Comparison of ENCODE assay signal across 9 cellular contexts in the genomic region with DNA sequence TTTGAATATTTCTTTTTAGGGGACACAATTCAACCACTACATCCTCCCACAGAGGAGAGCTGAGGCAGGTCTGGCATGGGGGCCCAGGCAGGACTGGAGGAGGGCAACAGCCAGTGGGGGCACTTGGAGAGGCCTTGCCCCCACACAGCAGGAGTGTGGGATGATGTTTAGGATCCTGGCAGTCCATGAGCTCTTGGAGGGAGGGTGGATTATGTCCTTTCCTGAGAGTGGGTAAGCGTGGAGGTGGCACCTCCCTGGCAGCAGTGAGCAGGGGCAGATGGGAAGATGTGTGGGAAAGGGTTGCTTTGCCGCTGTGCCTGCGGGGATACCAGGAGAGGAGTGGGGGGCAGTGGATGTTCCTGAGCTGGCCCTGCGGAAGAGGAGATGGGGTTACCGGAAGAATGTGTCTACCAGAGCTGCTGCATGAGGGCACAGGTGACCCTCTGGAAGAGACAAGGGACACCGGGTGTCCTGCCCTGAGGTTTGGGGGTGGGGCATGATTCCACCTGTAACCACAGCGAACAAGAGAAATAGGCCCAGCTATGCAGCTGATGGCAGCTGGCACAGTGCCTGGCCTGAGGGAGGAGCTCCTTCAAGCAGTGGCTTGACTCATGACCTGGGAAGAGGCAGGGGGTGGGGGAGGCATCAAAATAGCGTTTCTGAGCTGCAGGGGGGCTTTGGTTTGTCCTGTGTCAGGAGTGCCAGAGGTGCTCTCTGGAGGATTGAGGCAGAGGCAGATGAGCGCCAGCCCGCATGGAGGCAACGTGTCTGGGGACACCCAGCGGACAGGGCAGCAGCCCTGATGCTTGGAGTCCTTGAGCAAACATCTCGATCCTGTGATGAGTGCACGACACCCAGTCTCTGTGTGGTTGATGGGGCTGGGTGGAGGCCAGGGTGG.
DNase-seq lines count a peak whose midpoint lies in the region; ATAC-seq, FAIRE-seq and TF ChIP-seq lines count a peak whose summit lies in the region.
"Had no signal": no experiment of that assay in that cellular context is flagged by ENCODE, and none has a peak within 500 bp of the region (broad histone marks: within the 10 kb centered on the region; RNA-seq: fewer than 3 reads in every experiment).

No MANE protein-coding gene starts in this region.

- no peak for ATAC-seq in Right ventricle myocardium inferior
- peak; percentile 35 for ATAC-seq in PC-3
- no peak for ATAC-seq in naive thymus-derived CD8-positive, alpha-beta T cell
- no peak for ATAC-seq in stimulated activated naive B cell treated with anti-CD40 and anti-IgM and Interleukin-4, amounts not matched to agents 10 μg/mL and 1 μg/mL and 100 μg/mL, for 72 hours (replicated peaks)
- ATAC-seq in GM21423 (IDR thresholded peaks at IDR 0.05; ENCODE audit: unreplicated experiment): no peak

- H3K79me2 ChIP-seq in PC-3 (ENCODE audit: low read length): 0 out of 2 replicates have a peak, but pooled peaks cover 3% of the 10 kb centered on the region

- no TSS peak for BruUV-seq in PC-3 (replicated peaks; lab: Mats Ljungman, UMichigan)

- no peak overlapping the region for H3K27ac ChIP-seq in right atrium auricular region
- H3K27ac ChIP-seq in PC-3 (ENCODE audit: low read length): peak overlapping the region; percentile 99
- H3K27ac ChIP-seq: SK-N-MC had no signal

- TF ChIP-seq CTCF in right atrium auricular region (IDR thresholded peaks at IDR 0.05) (no peak), PC-3 (conservative IDR thresholded peaks at IDR 0.05; ENCODE audit: low read depth, low read length) (no peak), fibroblast of the aortic adventitia (IDR thresholded peaks at IDR 0.05; ENCODE audit: insufficient read depth, low read length) (no peak)

- H3K4me1 Mint-ChIP-seq in naive thymus-derived CD8-positive, alpha-beta T cell: peaks cover 0 to 8% (median 0%) of the 10 kb centered on the region in 4 donors
- H3K4me1 Mint-ChIP-seq in stimulated activated naive B cell treated with anti-CD40 and anti-IgM and Interleukin-4, amounts not matched to agents 10 μg/mL and 1 μg/mL and 100 μg/mL, for 72 hours: no peaks in the 10 kb centered on the region

- no peaks in the 10 kb centered on the region for H4K20me1 ChIP-seq in PC-3 (ENCODE audit: low read length)

- H3K4me1 ChIP-seq in right atrium auricular region: peaks cover 0 to 3% of the 10 kb centered on the region in 2 donors
- peaks cover 75% of the 10 kb centered on the region for H3K4me1 ChIP-seq in PC-3 (ENCODE audit: insufficient read depth, low read length)

- CTCF ChIA-PET in PC-3 (lab: Charles Lee): interaction anchor here (0.6 to 1.1 kb wide), 4 partner anchors 19 to 52 kb away, joined by 3 to 11 read pairs (median 6); no protein-coding TSS in a partner anchor

- H3K27me3 ChIP-seq in right atrium auricular region: no peaks in the 10 kb centered on the region
- no peaks in the 10 kb centered on the region for H3K27me3 ChIP-seq in PC-3 (ENCODE audit: low read length)

- H3K27me3 Mint-ChIP-seq in naive thymus-derived CD8-positive, alpha-beta T cell: peaks cover 0 to 19% (median 9%) of the 10 kb centered on the region in 5 donors
- H3K27me3 Mint-ChIP-seq in stimulated activated naive B cell treated with anti-CD40 and anti-IgM and Interleukin-4, amounts not matched to agents 10 μg/mL and 1 μg/mL and 100 μg/mL, for 72 hours: peaks cover 21 to 38% of the 10 kb centered on the region in 2 donors

- H3K4me2 ChIP-seq in PC-3 (ENCODE audit: low read length): peak overlapping the region; percentile 73

- no peaks in the 10 kb centered on the region for H3K9me2 ChIP-seq in PC-3 (replicated peaks; ENCODE audit: low read length)

- H3K4me3 ChIP-seq in right atrium auricular region: no peak overlapping the region
- H3K4me3 ChIP-seq in PC-3 (ENCODE audit: low read length): peak overlapping the region; percentile 22; the same call in 1 of the 2 replicates
- H3K4me3 ChIP-seq in fibroblast of the aortic adventitia (ENCODE audit: low read depth, low read length): no peak overlapping the region
- H3K4me3 ChIP-seq: SK-N-MC had no signal

- no peaks in the 10 kb centered on the region for H3K36me3 ChIP-seq in right atrium auricular region
- no peaks in the 10 kb centered on the region for H3K36me3 ChIP-seq in PC-3 (ENCODE audit: low read depth, low read length)

- peaks cover 0 to 13% (median 0%) of the 10 kb centered on the region in 9 donors for H3K9me3 Mint-ChIP-seq in naive thymus-derived CD8-positive, alpha-beta T cell
- H3K9me3 Mint-ChIP-seq in stimulated activated naive B cell treated with anti-CD40 and anti-IgM and Interleukin-4, amounts not matched to agents 10 μg/mL and 1 μg/mL and 100 μg/mL, for 72 hours: peaks cover 0 to 7% of the 10 kb centered on the region in 2 donors

- H3K9me3 ChIP-seq in right atrium auricular region (peaks cover 0 to 5% of the 10 kb centered on the region in 2 donors), PC-3 (ENCODE audit: low read length) (no peaks in the 10 kb centered on the region)

- POLR2A ChIA-PET in PC-3 (lab: Charles Lee; ENCODE audit: unreplicated experiment): interaction anchor here (0.6 to 1.6 kb wide), 4 partner anchors 11 to 136 kb away, joined by 6 to 18 read pairs (median 10); no protein-coding TSS in a partner anchor
- POLR2A ChIA-PET in naive thymus-derived CD8-positive, alpha-beta T cell (lab: Charles Lee): interaction anchor here (0.6 kb wide), 1 partner anchor 664 kb away, joined by 3 read pairs; no protein-coding TSS in a partner anchor

- no peak overlapping the region for H3K4me3 Mint-ChIP-seq in naive thymus-derived CD8-positive, alpha-beta T cell
- H3K4me3 Mint-ChIP-seq in stimulated activated naive B cell treated with anti-CD40 and anti-IgM and Interleukin-4, amounts not matched to agents 10 μg/mL and 1 μg/mL and 100 μg/mL, for 72 hours: no peak overlapping the region

- no peak overlapping the region for H2AFZ ChIP-seq in PC-3 (ENCODE audit: low read length)

- intact Hi-C loops in Right ventricle myocardium inferior (cut with DNase I): no loop called here
- intact Hi-C loops in PC-3 (cut with micrococcal nuclease): loop anchor here (2.0 kb wide), 1 partner anchor 137 kb away; no protein-coding TSS in a partner anchor

- peaks cover 25% of the 10 kb centered on the region for H3F3A ChIP-seq in PC-3 (ENCODE audit: low read length, unreplicated experiment)

- H3K36me3 Mint-ChIP-seq in naive thymus-derived CD8-positive, alpha-beta T cell: no peaks in the 10 kb centered on the region
- no peaks in the 10 kb centered on the region for H3K36me3 Mint-ChIP-seq in stimulated activated naive B cell treated with anti-CD40 and anti-IgM and Interleukin-4, amounts not matched to agents 10 μg/mL and 1 μg/mL and 100 μg/mL, for 72 hours

- H3K9ac ChIP-seq in PC-3 (ENCODE audit: low read length): peak overlapping the region; percentile 81

- no peak overlapping the region for H3K27ac Mint-ChIP-seq in naive thymus-derived CD8-positive, alpha-beta T cell
- no peak overlapping the region for H3K27ac Mint-ChIP-seq in stimulated activated naive B cell treated with anti-CD40 and anti-IgM and Interleukin-4, amounts not matched to agents 10 μg/mL and 1 μg/mL and 100 μg/mL, for 72 hours

- DNase-seq in Right ventricle myocardium inferior (ENCODE audit: missing footprints) (peak; percentile 47), right atrium auricular region (ENCODE audit: low spot score) (no peak), PC-3 (peak; percentile 96), fibroblast of the aortic adventitia (ENCODE audit: low read depth) (peak; percentile 33), urothelium cell line (ENCODE audit: low spot score) (peak; percentile 30)
- DNase-seq in naive thymus-derived CD8-positive, alpha-beta T cell: no peak
- DNase-seq in stimulated activated naive B cell treated with anti-CD40 and anti-IgM and Interleukin-4, amounts not matched to agents 10 μg/mL and 1 μg/mL and 100 μg/mL, for 72 hours: no peak

- no peak for FAIRE-seq in urothelium cell line (lab: Jason Lieb, UNC)

Comparison
In these comparisons a context has a peak if more than half of its experiments do, and no peak if none do; other contexts are left out.
1. DNase-seq: peak in Right ventricle myocardium inferior (single experiment), PC-3 (single experiment), fibroblast of the aortic adventitia (single experiment) and urothelium cell line (single experiment); none in right atrium auricular region (single experiment), naive thymus-derived CD8-positive, alpha-beta T cell (0 of 10) and stimulated activated naive B cell treated with anti-CD40 and anti-IgM and Interleukin-4, amounts not matched to agents 10 μg/mL and 1 μg/mL and 100 μg/mL, for 72 hours (single experiment).